ENCODE assay signal across 1 cellular context in the genomic region with DNA sequence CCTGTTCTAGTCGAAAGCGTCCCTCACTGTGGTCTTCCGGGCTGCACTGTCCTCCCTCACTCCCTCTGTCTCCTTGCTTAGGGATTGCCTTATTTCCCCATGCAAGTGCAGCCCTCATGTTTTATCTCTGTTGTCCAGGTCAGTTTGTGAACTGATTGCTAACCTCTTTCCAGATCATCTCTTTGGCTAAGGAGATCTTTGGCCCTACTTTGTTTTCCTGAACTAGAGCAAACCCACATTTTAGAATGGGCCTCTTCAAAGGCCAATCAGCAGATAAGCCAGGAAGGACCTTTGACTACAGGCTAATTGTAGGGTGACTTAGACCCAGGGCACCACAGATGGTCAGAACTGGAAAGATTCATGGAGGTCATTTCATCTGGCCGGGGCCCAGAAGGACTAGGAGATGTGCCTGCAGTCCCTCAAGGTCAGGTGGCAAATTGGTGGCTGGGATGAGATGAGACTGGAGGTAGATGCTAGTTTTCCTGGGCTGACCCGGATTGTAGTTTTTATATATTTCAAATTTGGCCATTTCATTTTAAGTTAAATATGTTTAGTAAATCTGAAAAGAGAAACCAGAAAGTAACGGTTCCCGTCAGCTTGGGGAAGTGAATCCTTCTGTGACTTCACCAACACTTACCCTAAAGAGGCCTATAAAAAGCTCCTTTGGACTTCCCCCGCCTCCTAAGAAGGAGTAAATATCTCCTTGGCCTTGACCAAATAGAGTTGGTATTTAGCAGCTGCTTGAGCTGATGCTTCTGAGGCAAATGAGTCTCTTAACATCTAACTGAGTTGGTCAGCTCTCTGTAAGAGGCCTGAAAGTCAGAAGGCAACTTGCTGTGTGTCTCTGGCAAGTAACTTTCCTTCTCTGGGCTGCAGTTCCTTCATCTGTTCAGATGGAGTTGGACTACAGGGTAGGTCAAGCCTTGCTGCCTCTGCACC.
TF ChIP-seq lines count a peak whose summit lies in the region.

No MANE protein-coding gene starts in this region.

TF ChIP-seq in K562, 482 proteins besides CTCF, POLR2A, EP300 and RAD21 (continues in another document):
- peak; percentile 8; the same call in 1 of the 2 replicates for TF ChIP-seq ESRRA (IDR thresholded peaks at IDR 0.05; ENCODE audit: borderline replicate concordance, low read depth)
- TF ChIP-seq, protein P1, sequence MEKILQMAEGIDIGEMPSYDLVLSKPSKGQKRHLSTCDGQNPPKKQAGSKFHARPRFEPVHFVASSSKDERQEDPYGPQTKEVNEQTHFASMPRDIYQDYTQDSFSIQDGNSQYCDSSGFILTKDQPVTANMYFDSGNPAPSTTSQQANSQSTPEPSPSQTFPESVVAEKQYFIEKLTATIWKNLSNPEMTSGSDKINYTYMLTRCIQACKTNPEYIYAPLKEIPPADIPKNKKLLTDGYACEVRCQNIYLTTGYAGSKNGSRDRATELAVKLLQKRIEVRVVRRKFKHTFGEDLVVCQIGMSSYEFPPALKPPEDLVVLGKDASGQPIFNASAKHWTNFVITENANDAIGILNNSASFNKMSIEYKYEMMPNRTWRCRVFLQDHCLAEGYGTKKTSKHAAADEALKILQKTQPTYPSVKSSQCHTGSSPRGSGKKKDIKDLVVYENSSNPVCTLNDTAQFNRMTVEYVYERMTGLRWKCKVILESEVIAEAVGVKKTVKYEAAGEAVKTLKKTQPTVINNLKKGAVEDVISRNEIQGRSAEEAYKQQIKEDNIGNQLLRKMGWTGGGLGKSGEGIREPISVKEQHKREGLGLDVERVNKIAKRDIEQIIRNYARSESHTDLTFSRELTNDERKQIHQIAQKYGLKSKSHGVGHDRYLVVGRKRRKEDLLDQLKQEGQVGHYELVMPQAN (IDR thresholded peaks at IDR 0.05; ENCODE audit: borderline replicate concordance), result no peak
- peak; percentile 60; the same call in 1 of the 2 replicates for TF ChIP-seq DPF2 (IDR thresholded peaks at IDR 0.05)
- peak; percentile 76 for TF ChIP-seq TCF3 (CRISPR knock-in tag; IDR thresholded peaks at IDR 0.05)
- no peak for TF ChIP-seq ZNF408 (CRISPR knock-in tag; IDR thresholded peaks at IDR 0.05; ENCODE audit: low read depth)
- no peak for TF ChIP-seq HIVEP1 (CRISPR knock-in tag; IDR thresholded peaks at IDR 0.05)
- no peak for TF ChIP-seq SRSF9 (IDR thresholded peaks at IDR 0.05; ENCODE audit: borderline replicate concordance, low read depth, low read length)
- TF ChIP-seq NR2C1 (IDR thresholded peaks at IDR 0.05), result no peak
- TF ChIP-seq NR2C1 (tag; IDR thresholded peaks at IDR 0.05), result 0 out of 2 replicates have a peak, but pooled peaks have one; percentile 17
- peak in 1 of 2 experiments; percentile 25; a peak in 1 of 4 replicates for TF ChIP-seq FOXK2 (conservative IDR thresholded peaks at IDR 0.05 in 1 of 2, IDR thresholded peaks at IDR 0.05 in 1 of 2; ENCODE audit: low read depth in 2 of 2)
- no peak for TF ChIP-seq HDAC3 (IDR thresholded peaks at IDR 0.05; ENCODE audit: borderline replicate concordance, partially characterized antibody)
- TF ChIP-seq, protein P2, sequence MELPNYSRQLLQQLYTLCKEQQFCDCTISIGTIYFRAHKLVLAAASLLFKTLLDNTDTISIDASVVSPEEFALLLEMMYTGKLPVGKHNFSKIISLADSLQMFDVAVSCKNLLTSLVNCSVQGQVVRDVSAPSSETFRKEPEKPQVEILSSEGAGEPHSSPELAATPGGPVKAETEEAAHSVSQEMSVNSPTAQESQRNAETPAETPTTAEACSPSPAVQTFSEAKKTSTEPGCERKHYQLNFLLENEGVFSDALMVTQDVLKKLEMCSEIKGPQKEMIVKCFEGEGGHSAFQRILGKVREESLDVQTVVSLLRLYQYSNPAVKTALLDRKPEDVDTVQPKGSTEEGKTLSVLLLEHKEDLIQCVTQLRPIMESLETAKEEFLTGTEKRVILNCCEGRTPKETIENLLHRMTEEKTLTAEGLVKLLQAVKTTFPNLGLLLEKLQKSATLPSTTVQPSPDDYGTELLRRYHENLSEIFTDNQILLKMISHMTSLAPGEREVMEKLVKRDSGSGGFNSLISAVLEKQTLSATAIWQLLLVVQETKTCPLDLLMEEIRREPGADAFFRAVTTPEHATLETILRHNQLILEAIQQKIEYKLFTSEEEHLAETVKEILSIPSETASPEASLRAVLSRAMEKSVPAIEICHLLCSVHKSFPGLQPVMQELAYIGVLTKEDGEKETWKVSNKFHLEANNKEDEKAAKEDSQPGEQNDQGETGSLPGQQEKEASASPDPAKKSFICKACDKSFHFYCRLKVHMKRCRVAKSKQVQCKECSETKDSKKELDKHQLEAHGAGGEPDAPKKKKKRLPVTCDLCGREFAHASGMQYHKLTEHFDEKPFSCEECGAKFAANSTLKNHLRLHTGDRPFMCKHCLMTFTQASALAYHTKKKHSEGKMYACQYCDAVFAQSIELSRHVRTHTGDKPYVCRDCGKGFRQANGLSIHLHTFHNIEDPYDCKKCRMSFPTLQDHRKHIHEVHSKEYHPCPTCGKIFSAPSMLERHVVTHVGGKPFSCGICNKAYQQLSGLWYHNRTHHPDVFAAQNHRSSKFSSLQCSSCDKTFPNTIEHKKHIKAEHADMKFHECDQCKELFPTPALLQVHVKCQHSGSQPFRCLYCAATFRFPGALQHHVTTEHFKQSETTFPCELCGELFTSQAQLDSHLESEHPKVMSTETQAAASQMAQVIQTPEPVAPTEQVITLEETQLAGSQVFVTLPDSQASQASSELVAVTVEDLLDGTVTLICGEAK (IDR thresholded peaks at IDR 0.05), result peak; percentile 66
- TF ChIP-seq, protein P2 (CRISPR knock-in tag; IDR thresholded peaks at IDR 0.05), result no peak
- peak; percentile 76 for TF ChIP-seq ARID1B (IDR thresholded peaks at IDR 0.05)
- TF ChIP-seq HDAC1 (IDR thresholded peaks at IDR 0.05), result peak in 1 of 2 experiments; percentile 58; a peak in 1 of 4 replicates
- peak; percentile 67; the same call in 1 of the 2 replicates for TF ChIP-seq ELF4 (CRISPR knock-in tag; IDR thresholded peaks at IDR 0.05)
- no peak for TF ChIP-seq EHMT2 (IDR thresholded peaks at IDR 0.05)
- TF ChIP-seq KDM1A (IDR thresholded peaks at IDR 0.05), result peak; percentile 91 to 92
- peak; percentile 68 for TF ChIP-seq TAL1 (IDR thresholded peaks at IDR 0.05)
- TF ChIP-seq, protein P3, sequence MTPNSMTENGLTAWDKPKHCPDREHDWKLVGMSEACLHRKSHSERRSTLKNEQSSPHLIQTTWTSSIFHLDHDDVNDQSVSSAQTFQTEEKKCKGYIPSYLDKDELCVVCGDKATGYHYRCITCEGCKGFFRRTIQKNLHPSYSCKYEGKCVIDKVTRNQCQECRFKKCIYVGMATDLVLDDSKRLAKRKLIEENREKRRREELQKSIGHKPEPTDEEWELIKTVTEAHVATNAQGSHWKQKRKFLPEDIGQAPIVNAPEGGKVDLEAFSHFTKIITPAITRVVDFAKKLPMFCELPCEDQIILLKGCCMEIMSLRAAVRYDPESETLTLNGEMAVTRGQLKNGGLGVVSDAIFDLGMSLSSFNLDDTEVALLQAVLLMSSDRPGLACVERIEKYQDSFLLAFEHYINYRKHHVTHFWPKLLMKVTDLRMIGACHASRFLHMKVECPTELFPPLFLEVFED (CRISPR knock-in tag; conservative IDR thresholded peaks at IDR 0.05), result no peak
- TF ChIP-seq ARHGAP35 (IDR thresholded peaks at IDR 0.05; ENCODE audit: partially characterized antibody), result no peak
- peak; percentile 81 for TF ChIP-seq CBFA2T3 (IDR thresholded peaks at IDR 0.05)
- peak in 1 of 2 experiments; percentile 95; a peak in 2 of 4 replicates for TF ChIP-seq RCOR1 (IDR thresholded peaks at IDR 0.05; ENCODE audit: borderline replicate concordance in 1 of 2, low read depth in 2 of 2, low read length in 2 of 2)
- TF ChIP-seq NFIC (IDR thresholded peaks at IDR 0.05), result 0 out of 2 replicates have a peak, but pooled peaks have one; percentile 19
- 0 out of 2 replicates have a peak, but pooled peaks have one; percentile 8 for TF ChIP-seq CEBPG (CRISPR knock-in tag; IDR thresholded peaks at IDR 0.05)
- TF ChIP-seq CEBPG (tag; conservative IDR thresholded peaks at IDR 0.05 in 1 of 2, IDR thresholded peaks at IDR 0.05 in 1 of 2), result no peak
- TF ChIP-seq, protein P4, sequence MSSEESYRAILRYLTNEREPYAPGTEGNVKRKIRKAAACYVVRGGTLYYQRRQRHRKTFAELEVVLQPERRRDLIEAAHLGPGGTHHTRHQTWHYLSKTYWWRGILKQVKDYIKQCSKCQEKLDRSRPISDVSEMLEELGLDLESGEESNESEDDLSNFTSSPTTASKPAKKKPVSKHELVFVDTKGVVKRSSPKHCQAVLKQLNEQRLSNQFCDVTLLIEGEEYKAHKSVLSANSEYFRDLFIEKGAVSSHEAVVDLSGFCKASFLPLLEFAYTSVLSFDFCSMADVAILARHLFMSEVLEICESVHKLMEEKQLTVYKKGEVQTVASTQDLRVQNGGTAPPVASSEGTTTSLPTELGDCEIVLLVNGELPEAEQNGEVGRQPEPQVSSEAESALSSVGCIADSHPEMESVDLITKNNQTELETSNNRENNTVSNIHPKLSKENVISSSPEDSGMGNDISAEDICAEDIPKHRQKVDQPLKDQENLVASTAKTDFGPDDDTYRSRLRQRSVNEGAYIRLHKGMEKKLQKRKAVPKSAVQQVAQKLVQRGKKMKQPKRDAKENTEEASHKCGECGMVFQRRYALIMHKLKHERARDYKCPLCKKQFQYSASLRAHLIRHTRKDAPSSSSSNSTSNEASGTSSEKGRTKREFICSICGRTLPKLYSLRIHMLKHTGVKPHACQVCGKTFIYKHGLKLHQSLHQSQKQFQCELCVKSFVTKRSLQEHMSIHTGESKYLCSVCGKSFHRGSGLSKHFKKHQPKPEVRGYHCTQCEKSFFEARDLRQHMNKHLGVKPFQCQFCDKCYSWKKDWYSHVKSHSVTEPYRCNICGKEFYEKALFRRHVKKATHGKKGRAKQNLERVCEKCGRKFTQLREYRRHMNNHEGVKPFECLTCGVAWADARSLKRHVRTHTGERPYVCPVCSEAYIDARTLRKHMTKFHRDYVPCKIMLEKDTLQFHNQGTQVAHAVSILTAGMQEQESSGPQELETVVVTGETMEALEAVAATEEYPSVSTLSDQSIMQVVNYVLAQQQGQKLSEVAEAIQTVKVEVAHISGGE (CRISPR knock-in tag; IDR thresholded peaks at IDR 0.05), result peak in 2 of 3 experiments; percentile 60 to 94; a peak in 2 of 6 replicates
- TF ChIP-seq NCOA6 (IDR thresholded peaks at IDR 0.05), result no peak
- TF ChIP-seq ZFP36 (IDR thresholded peaks at IDR 0.05; ENCODE audit: low read depth, low read length, partially characterized antibody), result peak; percentile 53
- peak; percentile 55 for TF ChIP-seq CBFA2T2 (conservative IDR thresholded peaks at IDR 0.05)
- TF ChIP-seq TEAD4 (IDR thresholded peaks at IDR 0.05; ENCODE audit: low read length), result peak; percentile 64; the same call in 1 of the 2 replicates
- no peak for TF ChIP-seq TEAD4 (CRISPR knock-in tag; IDR thresholded peaks at IDR 0.05; ENCODE audit: borderline replicate concordance)
- 0 out of 2 replicates have a peak, but pooled peaks have one; percentile 17 for TF ChIP-seq SMAD4 (CRISPR knock-in tag; conservative IDR thresholded peaks at IDR 0.05)
- TF ChIP-seq ZNF79 (CRISPR knock-in tag; IDR thresholded peaks at IDR 0.05; ENCODE audit: low read depth), result peak; percentile 73
- peak; percentile 64; the same call in 1 of the 2 replicates for TF ChIP-seq HDAC2 (IDR thresholded peaks at IDR 0.05)
- TF ChIP-seq GATA2 (CRISPR knock-in tag; IDR thresholded peaks at IDR 0.05), result peak; percentile 45; the same call in 1 of the 2 replicates
- peak; percentile 40; the same call in 1 of the 2 replicates for TF ChIP-seq SMARCA4 (IDR thresholded peaks at IDR 0.05)
- TF ChIP-seq SOX6 (IDR thresholded peaks at IDR 0.05), result peak; percentile 40
- TF ChIP-seq NR2C2 (CRISPR knock-in tag; IDR thresholded peaks at IDR 0.05), result no peak
- peak; percentile 37; the same call in 1 of the 2 replicates for TF ChIP-seq NR2C2 (tag; IDR thresholded peaks at IDR 0.05)
- TF ChIP-seq, protein P5, sequence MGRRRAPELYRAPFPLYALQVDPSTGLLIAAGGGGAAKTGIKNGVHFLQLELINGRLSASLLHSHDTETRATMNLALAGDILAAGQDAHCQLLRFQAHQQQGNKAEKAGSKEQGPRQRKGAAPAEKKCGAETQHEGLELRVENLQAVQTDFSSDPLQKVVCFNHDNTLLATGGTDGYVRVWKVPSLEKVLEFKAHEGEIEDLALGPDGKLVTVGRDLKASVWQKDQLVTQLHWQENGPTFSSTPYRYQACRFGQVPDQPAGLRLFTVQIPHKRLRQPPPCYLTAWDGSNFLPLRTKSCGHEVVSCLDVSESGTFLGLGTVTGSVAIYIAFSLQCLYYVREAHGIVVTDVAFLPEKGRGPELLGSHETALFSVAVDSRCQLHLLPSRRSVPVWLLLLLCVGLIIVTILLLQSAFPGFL (CRISPR knock-in tag; IDR thresholded peaks at IDR 0.05), result no peak
- peak; percentile 38 for TF ChIP-seq RBM25 (IDR thresholded peaks at IDR 0.05; ENCODE audit: low read depth, low read length, severe bottlenecking)
- TF ChIP-seq ZNF589 (CRISPR knock-in tag; IDR thresholded peaks at IDR 0.05; ENCODE audit: low read depth), result peak; percentile 37; the same call in 1 of the 2 replicates
- TF ChIP-seq, protein P6, sequence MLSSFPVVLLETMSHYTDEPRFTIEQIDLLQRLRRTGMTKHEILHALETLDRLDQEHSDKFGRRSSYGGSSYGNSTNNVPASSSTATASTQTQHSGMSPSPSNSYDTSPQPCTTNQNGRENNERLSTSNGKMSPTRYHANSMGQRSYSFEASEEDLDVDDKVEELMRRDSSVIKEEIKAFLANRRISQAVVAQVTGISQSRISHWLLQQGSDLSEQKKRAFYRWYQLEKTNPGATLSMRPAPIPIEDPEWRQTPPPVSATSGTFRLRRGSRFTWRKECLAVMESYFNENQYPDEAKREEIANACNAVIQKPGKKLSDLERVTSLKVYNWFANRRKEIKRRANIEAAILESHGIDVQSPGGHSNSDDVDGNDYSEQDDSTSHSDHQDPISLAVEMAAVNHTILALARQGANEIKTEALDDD (IDR thresholded peaks at IDR 0.05), result 0 out of 2 replicates have a peak, but pooled peaks have one; percentile 41
